Comparison of ENCODE assay signal across 11 cellular contexts in genomic region chr20:14622796-14623195, GRCh38.
DNase-seq lines count a peak whose midpoint lies in the region; ATAC-seq and TF ChIP-seq lines count a peak whose summit lies in the region.
"Had no signal": no experiment of that assay in that cellular context is flagged by ENCODE, and none has a peak within 500 bp of the region (broad histone marks: within the 10 kb centered on the region; RNA-seq: fewer than 3 reads in every experiment).

No MANE protein-coding gene starts in this region.

- ATAC-seq in GM21825 (IDR thresholded peaks at IDR 0.05; ENCODE audit: unreplicated experiment) (no peak), GM19455 (IDR thresholded peaks at IDR 0.05; ENCODE audit: unreplicated experiment) (no peak)
- ATAC-seq: activated CD4-positive, CD25-positive, alpha-beta regulatory T cell treated with anti-CD3 and anti-CD28 coated beads, Interleukin-2, amount 50 U/mL, for 24 hours had no signal

- TF ChIP-seq CTCF in foreskin fibroblast (IDR thresholded peaks at IDR 0.05; ENCODE audit: low read depth, low read length): no peak

- in situ Hi-C loops in SK-MEL-5 (cut with HindIII; ENCODE audit: low pct_unique_long_range_greater_than_20kb, low sequenced_read_pairs): no loop called here

- DNase-seq in NCI-H82 (lab: John Stamatoyannopoulos, UW): peak; percentile 19
- DNase-seq in NCI-H82 treated with DMSO at 0.1 percent for 48 hours (lab: John Stamatoyannopoulos, UW; ENCODE audit: unreplicated experiment): no peak
- peak; percentile 17 for DNase-seq in SK-MEL-5 (ENCODE audit: low read depth, low spot score)
- peak; percentile 38 to 70 for DNase-seq in foreskin fibroblast
- no peak for DNase-seq in stimulated activated CD4-positive, alpha-beta T cell treated with anti-CD3 and anti-CD28 coated beads, Interleukin-15, amount 100 ng/mL, for 24 hours
- DNase-seq in NCI-H1694 (lab: John Stamatoyannopoulos, UW): no peak
- DNase-seq: activated naive CD4-positive, alpha-beta T cell treated with anti-CD3 and anti-CD28 coated beads for 36 hours; MM.1S had no signal

- no peak overlapping the region for H3K4me3 ChIP-seq in foreskin fibroblast (ENCODE audit: low read depth in 1 of 2, low read length in 2 of 2)

Comparison
In these comparisons a context has a peak if more than half of its experiments do, and no peak if none do; other contexts are left out.
1. DNase-seq: peak in NCI-H82 (single experiment), SK-MEL-5 (single experiment) and foreskin fibroblast (2 of 2); none in NCI-H82 treated with DMSO at 0.1 percent for 48 hours (single experiment), stimulated activated CD4-positive, alpha-beta T cell treated with anti-CD3 and anti-CD28 coated beads, Interleukin-15, amount 100 ng/mL, for 24 hours (single experiment) and NCI-H1694 (single experiment).